In genomic region chr2:16656784-16657391, GRCh38 we compare ENCODE assay signal across 8 cellular contexts. TPM values are rescaled to one million over a fixed set of nuclear protein-coding genes. Genes with fewer than 3 reads are reported as not detected.
DNase-seq lines count a peak whose midpoint lies in the region; ATAC-seq, FAIRE-seq and TF ChIP-seq lines count a peak whose summit lies in the region.

No MANE protein-coding gene starts in this region.

- no peak for FAIRE-seq in H54 (lab: Jason Lieb, UNC)

- H3K4me2 ChIP-seq in MM.1S (ENCODE audit: low read depth, low read length), result peak overlapping the region; percentile 17; the same call in 1 of the 2 replicates

- intact Hi-C loops in heart left ventricle (cut with DNase I), result no loop called here
- intact Hi-C loops in transverse colon (cut with DNase I; ENCODE audit: low total_unique reads), result no loop called here

- 52 to 81% (median 70%) methylated on average over 8 of the region's 8 CpGs for WGBS in heart left ventricle, 4 donors
- 48 to 54% methylated on average over 6 to 8 of the region's 8 CpGs for WGBS in transverse colon (ENCODE audit: low coverage in 1 of 2), 2 donors

- TF ChIP-seq EP300 in transverse colon (IDR thresholded peaks at IDR 0.05; ENCODE audit: low read depth), result no peak

- H3K36me3 ChIP-seq in MM.1S (replicated peaks; ENCODE audit: insufficient read depth, low read length), result no peaks in the 10 kb centered on the region
- H3K36me3 ChIP-seq in heart left ventricle, result no peaks in the 10 kb centered on the region
- no peaks in the 10 kb centered on the region for H3K36me3 ChIP-seq in transverse colon

- H4K20me1 ChIP-seq in MM.1S (ENCODE audit: insufficient read depth, low read length), result no peaks in the 10 kb centered on the region

- ATAC-seq in GM21723 (IDR thresholded peaks at IDR 0.05; ENCODE audit: unreplicated experiment), result peak; percentile 84
- peak; percentile 38 to 78 (median 65) for ATAC-seq in heart left ventricle

- H3K27me3 ChIP-seq in MM.1S (replicated peaks; ENCODE audit: insufficient read depth, low read length) (no peaks in the 10 kb centered on the region), heart left ventricle (no peaks in the 10 kb centered on the region), transverse colon (no peaks in the 10 kb centered on the region)

- POLR2A ChIA-PET in GM10248 (lab: Yijun Ruan, JAX), result interaction anchor here (0.6 to 0.7 kb wide), 2 partner anchors 70 to 1252 kb away, joined by 3 to 5 read pairs; no protein-coding TSS in a partner anchor

- H3K4me3 Mint-ChIP-seq in type B pancreatic cell, result no peak overlapping the region

- no peaks in the 10 kb centered on the region for H3F3A ChIP-seq in MM.1S (ENCODE audit: insufficient read depth, low read length)

- H3K4me1 Mint-ChIP-seq in type B pancreatic cell (ENCODE audit: unreplicated experiment), result peaks cover 16% of the 10 kb centered on the region

- no peak overlapping the region for H3K9ac ChIP-seq in MM.1S (ENCODE audit: low read length)

- DNase-seq in GM10248 (ENCODE audit: extremely low spot score) (peak; percentile 56), MM.1S (no peak), heart left ventricle (peak in 3 of 5 donors; percentile 38 to 56 (median 39)), transverse colon (no peak), NCI-H2029 treated with DMSO at 0.1 percent for 48 hours (lab: John Stamatoyannopoulos, UW) (no peak), H54 (ENCODE audit: insufficient read length, low spot score) (no peak), type B pancreatic cell (ENCODE audit: extremely low spot score, unreplicated experiment) (no peak)

- peaks cover 2% of the 10 kb centered on the region for H3K27me3 Mint-ChIP-seq in type B pancreatic cell

- no peak overlapping the region for H3K4me3 ChIP-seq in MM.1S (ENCODE audit: low read length)
- no peak overlapping the region for H3K4me3 ChIP-seq in heart left ventricle
- no peak overlapping the region for H3K4me3 ChIP-seq in transverse colon

- H3K27ac ChIP-seq in MM.1S (ENCODE audit: low read length) (peak overlapping the region; percentile 59; the same call in 1 of the 2 replicates), heart left ventricle (peak overlapping the region in 11 of 12 donors; percentile 0 to 85 (median 44)), transverse colon (peak overlapping the region; percentile 37 to 83 (median 62))

- no peak overlapping the region for H3K27ac Mint-ChIP-seq in type B pancreatic cell

- H2AFZ ChIP-seq in MM.1S (ENCODE audit: low read length), result peak overlapping the region; percentile 39; the same call in 1 of the 2 replicates

- no peaks in the 10 kb centered on the region for H3K79me2 ChIP-seq in MM.1S (ENCODE audit: low read length)

- TF ChIP-seq POLR2A in heart left ventricle (IDR thresholded peaks at IDR 0.05), result no peak
- no peak for TF ChIP-seq POLR2A in transverse colon (IDR thresholded peaks at IDR 0.05)
- TF ChIP-seq POLR2A in H54 (IDR thresholded peaks at IDR 0.05; ENCODE audit: low read depth, low read length), result no peak

- H3K4me1 ChIP-seq in MM.1S (ENCODE audit: low read length) (peaks cover 30% of the 10 kb centered on the region), heart left ventricle (peaks cover 0 to 91% (median 42%) of the 10 kb centered on the region in 12 donors), transverse colon (peaks cover 26 to 85% (median 35%) of the 10 kb centered on the region in 4 donors)

- H3K9me3 ChIP-seq in MM.1S (replicated peaks; ENCODE audit: insufficient read depth, low read length) (no peaks in the 10 kb centered on the region), heart left ventricle (no peaks in the 10 kb centered on the region), transverse colon (no peaks in the 10 kb centered on the region)

- peaks cover 3% of the 10 kb centered on the region for H3K36me3 Mint-ChIP-seq in type B pancreatic cell

- H3K9me2 ChIP-seq in MM.1S (replicated peaks; ENCODE audit: insufficient read depth, low read length), result no peaks in the 10 kb centered on the region

- no peak for TF ChIP-seq CTCF in GM10248 (IDR thresholded peaks at IDR 0.05; ENCODE audit: control extremely low read depth, extremely low read depth, low read depth, missing control alignments)
- no peak for TF ChIP-seq CTCF in MM.1S (IDR thresholded peaks at IDR 0.05; ENCODE audit: low read length)
- TF ChIP-seq CTCF in heart left ventricle (IDR thresholded peaks at IDR 0.05), result no peak
- no peak for TF ChIP-seq CTCF in transverse colon (IDR thresholded peaks at IDR 0.05)
- TF ChIP-seq CTCF in type B pancreatic cell (conservative IDR thresholded peaks at IDR 0.05), result no peak

- in situ Hi-C loops in transverse colon (cut with MboI; ENCODE audit: low pct_ligation_motif_present in 1 of 4, low pct_unique_long_range_greater_than_20kb in 1 of 4, low sequenced_read_pairs in 3 of 4), result no loop called here

- CTCF ChIA-PET in GM10248 (lab: Yijun Ruan, JAX), result interaction anchor here (0.9 to 3.2 kb wide), 6 partner anchors 13 to 131 kb away, joined by 3 to 9 read pairs (median 4); no protein-coding TSS in a partner anchor

- no peaks in the 10 kb centered on the region for H3K9me3 Mint-ChIP-seq in type B pancreatic cell

RNA-seq across cellular contexts. Expression of gene CYRIA, which starts 8.7 kb away (rescaled TPM):
- 10 to 100 TPM in 2 of 9 donors, 1 to 10 TPM in 6, under 1 TPM in 1; 0.86 to 19.9 (median 3.0) TPM for total RNA-seq in heart left ventricle
- 1 to 10 TPM in 1 of 2 donors, under 1 TPM in 1; 0.95 to 1.6 TPM for polyA plus RNA-seq in heart left ventricle
- 1 to 10 TPM in 3 of 4 donors, under 1 TPM in 1; 0.20 to 8.4 (median 2.6) TPM for total RNA-seq in transverse colon
- total RNA-seq in type B pancreatic cell (ENCODE audit: low replicate concordance), result 6.5 and 28.2 TPM in 2 replicates

Comparison
In these comparisons a context has a peak if more than half of its experiments do, and no peak if none do; other contexts are left out.
1. DNase-seq: peak in GM10248 (single experiment) and heart left ventricle (3 of 5); none in MM.1S (single experiment), transverse colon (single experiment), NCI-H2029 treated with DMSO at 0.1 percent for 48 hours (single experiment), H54 (single experiment) and type B pancreatic cell (single experiment).
2. Peak in every context shown above with its lines, with median percentiles within 50 percentile points of each other: H3K27ac ChIP-seq.